8 cellular contexts compared by ENCODE assay signal in the genomic region with DNA sequence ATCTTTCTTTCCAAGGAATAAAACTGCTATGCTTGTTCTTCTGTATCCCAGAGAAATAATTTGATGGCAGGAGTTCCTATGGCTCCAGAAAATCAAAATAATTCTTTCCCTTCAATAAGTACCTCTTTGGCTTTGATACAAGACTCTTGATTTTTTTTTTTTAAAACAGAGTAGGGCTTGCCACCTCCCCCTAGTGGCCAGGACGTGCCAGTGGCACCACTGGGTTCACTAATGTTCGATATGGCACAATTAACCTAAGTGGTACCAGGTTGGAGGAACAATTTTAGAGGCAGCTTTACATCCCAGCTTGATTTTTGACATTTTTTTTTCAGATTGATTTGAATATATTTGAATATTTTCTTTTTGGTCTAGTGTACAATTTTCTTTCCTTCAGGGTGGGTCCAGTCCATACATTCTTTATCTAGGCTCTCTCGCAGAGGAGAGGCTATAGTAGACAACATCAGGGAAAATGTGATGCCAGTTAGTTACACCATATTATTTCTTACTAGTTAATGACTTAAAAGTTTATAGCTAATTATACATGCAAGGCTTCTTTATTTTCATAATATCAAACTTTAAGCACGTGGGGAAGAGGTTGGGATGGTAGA.
DNase-seq lines count a peak whose midpoint lies in the region; ATAC-seq and TF ChIP-seq lines count a peak whose summit lies in the region.

No MANE protein-coding gene starts in this region.

- H3K27ac ChIP-seq in suprapubic skin: no peak overlapping the region

- intact Hi-C loops in activated CD4-positive, alpha-beta T cell treated with anti-CD3 and anti-CD28 coated beads for 36 hours (cut with DNase I, micrococcal nuclease): loop anchor here (2.0 to 10.0 kb wide), 5 partner anchors 45 to 260 kb away; no protein-coding TSS in a partner anchor

- H3K9me3 Mint-ChIP-seq in activated CD4-positive, alpha-beta T cell treated with anti-CD3 and anti-CD28 coated beads for 36 hours (ENCODE audit: low read depth): peaks cover 2% of the 10 kb centered on the region
- peaks cover 3% of the 10 kb centered on the region for H3K9me3 Mint-ChIP-seq in nephron

- H3K4me3 ChIP-seq in suprapubic skin: no peak overlapping the region

- H3K4me1 Mint-ChIP-seq in activated CD4-positive, alpha-beta T cell treated with anti-CD3 and anti-CD28 coated beads for 36 hours: no peaks in the 10 kb centered on the region
- no peaks in the 10 kb centered on the region for H3K4me1 Mint-ChIP-seq in nephron

- no peak overlapping the region for H3K27ac Mint-ChIP-seq in activated CD4-positive, alpha-beta T cell treated with anti-CD3 and anti-CD28 coated beads for 36 hours
- no peak overlapping the region for H3K27ac Mint-ChIP-seq in nephron

- no peaks in the 10 kb centered on the region for H3K36me3 ChIP-seq in suprapubic skin

- peaks cover 9% of the 10 kb centered on the region for H3K27me3 Mint-ChIP-seq in activated CD4-positive, alpha-beta T cell treated with anti-CD3 and anti-CD28 coated beads for 36 hours
- no peaks in the 10 kb centered on the region for H3K27me3 Mint-ChIP-seq in nephron (ENCODE audit: low read depth)

- POLR2A ChIA-PET in activated CD4-positive, alpha-beta T cell treated with anti-CD3 and anti-CD28 coated beads for 36 hours (lab: Charles Lee): no interaction called here

- 51% methylated on average over 4 of the region's 4 CpGs for WGBS in suprapubic skin

- TF ChIP-seq EP300 in suprapubic skin (IDR thresholded peaks at IDR 0.05): no peak

- TF ChIP-seq CTCF in GM13977 (IDR thresholded peaks at IDR 0.05; ENCODE audit: extremely low read depth, insufficient read depth, missing control alignments): peak; percentile 89
- peak; percentile 67 to 76 (median 74) for TF ChIP-seq CTCF in nephron (IDR thresholded peaks at IDR 0.05; ENCODE audit: unreplicated experiment in 3 of 3)
- TF ChIP-seq CTCF in suprapubic skin (IDR thresholded peaks at IDR 0.05): peak in 1 of 2 donors; percentile 77

- CTCF ChIA-PET in activated CD4-positive, alpha-beta T cell treated with anti-CD3 and anti-CD28 coated beads for 36 hours (lab: Charles Lee): interaction anchor here (0.6 to 2.1 kb wide), 15 partner anchors 9 to 257 kb away, joined by 3 to 15 read pairs (median 4); no protein-coding TSS in a partner anchor

- DNase-seq in ACHN (peak; percentile 46), GM13977 (ENCODE audit: low spot score) (peak; percentile 33), NCI-H1694 treated with DMSO at 0.1 percent for 48 hours (lab: John Stamatoyannopoulos, UW) (peak; percentile 1), ecto neural progenitor cell (ENCODE audit: low spot score) (peak; percentile 46), suprapubic skin (ENCODE audit: low spot score in 2 of 2) (no peak)
- DNase-seq in activated CD4-positive, alpha-beta T cell treated with anti-CD3 and anti-CD28 coated beads for 36 hours: peak; percentile 68

- ATAC-seq in HG02678 (IDR thresholded peaks at IDR 0.05; ENCODE audit: unreplicated experiment): peak; percentile 98
- peak; percentile 81 for ATAC-seq in activated CD4-positive, alpha-beta T cell treated with anti-CD3 and anti-CD28 coated beads for 36 hours

- H3K4me3 Mint-ChIP-seq in activated CD4-positive, alpha-beta T cell treated with anti-CD3 and anti-CD28 coated beads for 36 hours: no peak overlapping the region
- H3K4me3 Mint-ChIP-seq in nephron: no peak overlapping the region

- no peaks in the 10 kb centered on the region for H3K36me3 Mint-ChIP-seq in activated CD4-positive, alpha-beta T cell treated with anti-CD3 and anti-CD28 coated beads for 36 hours (ENCODE audit: low read depth)
- no peaks in the 10 kb centered on the region for H3K36me3 Mint-ChIP-seq in nephron (ENCODE audit: low read depth)

- H3K27me3 ChIP-seq in suprapubic skin: no peaks in the 10 kb centered on the region

- no peak for TF ChIP-seq POLR2A in suprapubic skin (IDR thresholded peaks at IDR 0.05)

- no peaks in the 10 kb centered on the region for H3K4me1 ChIP-seq in suprapubic skin

- in situ Hi-C loops in ACHN (cut with HindIII; ENCODE audit: low pct_ligation_motif_present, low pct_unique_long_range_greater_than_20kb, low sequenced_read_pairs) (no loop called here), GM13977 (cut with MboI; ENCODE audit: low pct_unique_long_range_greater_than_20kb, low sequenced_read_pairs, unreplicated experiment) (no loop called here)

- no peaks in the 10 kb centered on the region for H3K9me3 ChIP-seq in suprapubic skin

Comparison
In these comparisons a context has a peak if more than half of its experiments do, and no peak if none do; other contexts are left out.
1. DNase-seq: peak in ACHN (single experiment), GM13977 (single experiment), NCI-H1694 treated with DMSO at 0.1 percent for 48 hours (single experiment), activated CD4-positive, alpha-beta T cell treated with anti-CD3 and anti-CD28 coated beads for 36 hours (single experiment) and ecto neural progenitor cell (single experiment); none in suprapubic skin (0 of 2).